ENCODE assay signal across 6 cellular contexts in genomic region chr17:2052238-2052559, GRCh38. TPM values are rescaled to one million over a fixed set of nuclear protein-coding genes. Genes with fewer than 3 reads are reported as not detected.
A peak's percentile ranks its signal among the peaks of the same experiment; 100 is the strongest.
DNase-seq lines count a peak whose midpoint lies in the region; ATAC-seq and TF ChIP-seq lines count a peak whose summit lies in the region.
"Not testable (repeated sequence)": the region's sequence is repeated elsewhere in the genome, so short reads cannot be mapped to it uniquely, and the experiment has no call there.
"Had no signal": no experiment of that assay in that cellular context is flagged by ENCODE, and none has a peak within 500 bp of the region (broad histone marks: within the 10 kb centered on the region; RNA-seq: fewer than 3 reads in every experiment).

No MANE protein-coding gene starts in this region.

- TF ChIP-seq CTCF in Calu3 (IDR thresholded peaks at IDR 0.05; ENCODE audit: unreplicated experiment); WTC11 (IDR thresholded peaks at IDR 0.05); endothelial cell (IDR thresholded peaks at IDR 0.05; ENCODE audit: unreplicated experiment); nephron (IDR thresholded peaks at IDR 0.05; ENCODE audit: unreplicated experiment in 3 of 3): not testable (repeated sequence)

- peaks cover 16% of the 10 kb centered on the region for H3K36me3 Mint-ChIP-seq in Calu3 (ENCODE audit: insufficient read depth, unreplicated experiment)
- H3K36me3 Mint-ChIP-seq in WTC11; endothelial cell (ENCODE audit: low read depth, unreplicated experiment); nephron (ENCODE audit: low read depth): not testable (repeated sequence)
- peaks cover 11% of the 10 kb centered on the region for H3K36me3 Mint-ChIP-seq in activated T-helper 2 cell treated with anti-CD3 and anti-CD28 coated beads, Interferon-gamma antibody, Interleukin-2, Interleukin-4, amounts not matched to agents 10 μg/mL and 5 μg/mL and 100 μg/mL, durations not matched to agents 14 hours and 24 hours and 36 hours (ENCODE audit: low read depth)

- not testable (repeated sequence) for BruUV-seq in Calu3 (replicated peaks; lab: Mats Ljungman, UMichigan)

- ATAC-seq in WTC11, result not testable (repeated sequence)

- H3K27ac Mint-ChIP-seq in Calu3 (ENCODE audit: unreplicated experiment); WTC11; endothelial cell (ENCODE audit: unreplicated experiment); nephron: not testable (repeated sequence)
- H3K27ac Mint-ChIP-seq in activated T-helper 2 cell treated with anti-CD3 and anti-CD28 coated beads, Interferon-gamma antibody, Interleukin-2, Interleukin-4, amounts not matched to agents 10 μg/mL and 5 μg/mL and 100 μg/mL, durations not matched to agents 14 hours and 24 hours and 36 hours, result peak overlapping the region; percentile 39

- not testable (repeated sequence) for H3K4me1 Mint-ChIP-seq in Calu3 (ENCODE audit: low read depth, unreplicated experiment); WTC11
- peaks cover 29% of the 10 kb centered on the region for H3K4me1 Mint-ChIP-seq in activated T-helper 2 cell treated with anti-CD3 and anti-CD28 coated beads, Interferon-gamma antibody, Interleukin-2, Interleukin-4, amounts not matched to agents 10 μg/mL and 5 μg/mL and 100 μg/mL, durations not matched to agents 14 hours and 24 hours and 36 hours (ENCODE audit: low read depth)
- peaks cover 11% of the 10 kb centered on the region for H3K4me1 Mint-ChIP-seq in endothelial cell (ENCODE audit: unreplicated experiment)
- H3K4me1 Mint-ChIP-seq in nephron, result peaks cover 17% of the 10 kb centered on the region

- H3K27me3 Mint-ChIP-seq in Calu3 (ENCODE audit: unreplicated experiment), result peaks cover 32% of the 10 kb centered on the region
- peaks cover 70% of the 10 kb centered on the region for H3K27me3 Mint-ChIP-seq in WTC11 (ENCODE audit: low read depth)
- not testable (repeated sequence) for H3K27me3 Mint-ChIP-seq in activated T-helper 2 cell treated with anti-CD3 and anti-CD28 coated beads, Interferon-gamma antibody, Interleukin-2, Interleukin-4, amounts not matched to agents 10 μg/mL and 5 μg/mL and 100 μg/mL, durations not matched to agents 14 hours and 24 hours and 36 hours (ENCODE audit: low read depth)
- H3K27me3 Mint-ChIP-seq in endothelial cell (ENCODE audit: unreplicated experiment), result peaks cover 23% of the 10 kb centered on the region
- peaks cover 50% of the 10 kb centered on the region for H3K27me3 Mint-ChIP-seq in nephron (ENCODE audit: low read depth)

- CTCF ChIA-PET in Calu3 (lab: Charles Lee), result not testable (repeated sequence)
- CTCF ChIA-PET in WTC11 (lab: Charles Lee), result interaction anchor here (1.1 to 1.4 kb wide), 2 partner anchors 193 to 301 kb away, joined by 3 to 8 read pairs; no protein-coding TSS in a partner anchor

- not testable (repeated sequence) for DNase-seq in Calu3; WTC11 (ENCODE audit: low spot score); activated T-helper 2 cell treated with anti-CD3 and anti-CD28 coated beads, Interferon-gamma antibody, Interleukin-2, Interleukin-4, amounts not matched to agents 10 μg/mL and 5 μg/mL and 100 μg/mL, durations not matched to agents 14 hours and 24 hours and 36 hours (ENCODE audit: low spot score); endothelial cell (ENCODE audit: low spot score)

- not testable (repeated sequence) for H3K9me3 Mint-ChIP-seq in Calu3 (ENCODE audit: low read depth, unreplicated experiment); WTC11; activated T-helper 2 cell treated with anti-CD3 and anti-CD28 coated beads, Interferon-gamma antibody, Interleukin-2, Interleukin-4, amounts not matched to agents 10 μg/mL and 5 μg/mL and 100 μg/mL, durations not matched to agents 14 hours and 24 hours and 36 hours; endothelial cell (ENCODE audit: unreplicated experiment); nephron

- H3K4me3 Mint-ChIP-seq in Calu3 (ENCODE audit: low read depth, unreplicated experiment) (peak overlapping the region; percentile 6), WTC11 (peak overlapping the region; percentile 0; the same call in 1 of the 2 replicates), endothelial cell (ENCODE audit: unreplicated experiment) (peak overlapping the region; percentile 25), nephron (peak overlapping the region; percentile 69 to 75 (median 70))
- peak overlapping the region; percentile 35 for H3K4me3 Mint-ChIP-seq in activated T-helper 2 cell treated with anti-CD3 and anti-CD28 coated beads, Interferon-gamma antibody, Interleukin-2, Interleukin-4, amounts not matched to agents 10 μg/mL and 5 μg/mL and 100 μg/mL, durations not matched to agents 14 hours and 24 hours and 36 hours (ENCODE audit: low read depth)

- POLR2A ChIA-PET in WTC11 (lab: Charles Lee), result not testable (repeated sequence)

- intact Hi-C loops in Calu3 (cut with micrococcal nuclease; ENCODE audit: unreplicated experiment), result not testable (repeated sequence)
- intact Hi-C loops in activated T-helper 2 cell treated with anti-CD3 and anti-CD28 coated beads, Interferon-gamma antibody, Interleukin-2, Interleukin-4, amounts not matched to agents 10 μg/mL and 5 μg/mL and 100 μg/mL, durations not matched to agents 14 hours and 24 hours and 36 hours (cut with micrococcal nuclease), result loop anchor here (5.0 kb wide), 1 partner anchor 350 kb away; the partner anchor contains the start of gene MNT

TF ChIP-seq in WTC11, 78 proteins besides CTCF, POLR2A, EP300 and RAD21:
- 0 out of 2 replicates have a peak, but pooled peaks have one; percentile 49 for TF ChIP-seq ZNF121 (CRISPR knock-in tag; IDR thresholded peaks at IDR 0.05)
TF ChIP-seq in WTC11: peak in this region for 1; not testable (repeated sequence) for 77.

RNA-seq across cellular contexts. Expression of gene HIC1, which starts 2.7 kb away (rescaled TPM):
- total RNA-seq in Calu3 (2022) (0.61 and 1.2 TPM in 2 replicates), WTC11 (2021) (0.37 to 0.46 TPM (median 0.39 TPM) in 3 replicates), endothelial cell (ENCODE audit: unreplicated experiment) (0.72 TPM)
- 42.6 and 43.5 TPM in 2 replicates for total RNA-seq in activated T-helper 2 cell treated with anti-CD3 and anti-CD28 coated beads, Interferon-gamma antibody, Interleukin-2, Interleukin-4, amounts not matched to agents 10 μg/mL and 5 μg/mL and 100 μg/mL, durations not matched to agents 14 hours and 24 hours and 36 hours

RNA-seq across cellular contexts. Expression of gene OVCA2, which starts 10.4 kb away (rescaled TPM):
- 21.0 and 22.1 TPM in 2 replicates for total RNA-seq in Calu3 (2022)
- 18.4 to 23.5 TPM (median 20.5 TPM) in 3 replicates for total RNA-seq in WTC11 (2021)
- 29.9 and 35.8 TPM in 2 replicates for total RNA-seq in activated T-helper 2 cell treated with anti-CD3 and anti-CD28 coated beads, Interferon-gamma antibody, Interleukin-2, Interleukin-4, amounts not matched to agents 10 μg/mL and 5 μg/mL and 100 μg/mL, durations not matched to agents 14 hours and 24 hours and 36 hours
- 32.7 TPM for total RNA-seq in endothelial cell (ENCODE audit: unreplicated experiment)

RNA-seq across cellular contexts. Expression of gene DPH1, which starts 22.2 kb away (rescaled TPM):
- total RNA-seq in Calu3 (2022) (24.7 and 29.7 TPM in 2 replicates), WTC11 (2021) (29.5 to 43.2 TPM (median 33.0 TPM) in 3 replicates), endothelial cell (ENCODE audit: unreplicated experiment) (27.1 TPM)
- total RNA-seq in activated T-helper 2 cell treated with anti-CD3 and anti-CD28 coated beads, Interferon-gamma antibody, Interleukin-2, Interleukin-4, amounts not matched to agents 10 μg/mL and 5 μg/mL and 100 μg/mL, durations not matched to agents 14 hours and 24 hours and 36 hours, result 43.4 and 47.5 TPM in 2 replicates

RNA-seq across cellular contexts. Expression of gene RTN4RL1, which starts 27.1 kb away (rescaled TPM):
- total RNA-seq in Calu3 (2022), result not detected in 2 replicates
- total RNA-seq in WTC11 (2021), result 0.27 to 0.72 TPM (median 0.37 TPM) in 3 replicates
- 0.25 and 0.51 TPM in 2 replicates for total RNA-seq in activated T-helper 2 cell treated with anti-CD3 and anti-CD28 coated beads, Interferon-gamma antibody, Interleukin-2, Interleukin-4, amounts not matched to agents 10 μg/mL and 5 μg/mL and 100 μg/mL, durations not matched to agents 14 hours and 24 hours and 36 hours
- not detected for total RNA-seq in endothelial cell (ENCODE audit: unreplicated experiment)
- total RNA-seq: HT-29 had no signal

Comparison
In these comparisons a context has a peak if more than half of its experiments do, and no peak if none do; other contexts are left out.
1. H3K4me3 Mint-ChIP-seq: peak in every context shown above with its lines; median percentile 70 in nephron; 35 in activated T-helper 2 cell treated with anti-CD3 and anti-CD28 coated beads, Interferon-gamma antibody, Interleukin-2, Interleukin-4, amounts not matched to agents 10 μg/mL and 5 μg/mL and 100 μg/mL, durations not matched to agents 14 hours and 24 hours and 36 hours; 25 in endothelial cell; 6 in Calu3; 0 in WTC11.
2. RNA of gene HIC1, which starts 2.7 kb away (total RNA-seq): 42.6 to 43.5 TPM in activated T-helper 2 cell treated with anti-CD3 and anti-CD28 coated beads, Interferon-gamma antibody, Interleukin-2, Interleukin-4, amounts not matched to agents 10 μg/mL and 5 μg/mL and 100 μg/mL, durations not matched to agents 14 hours and 24 hours and 36 hours; 0.61 to 1.2 TPM in Calu3, 0.72 TPM in endothelial cell (single experiment) and 0.37 to 0.46 TPM in WTC11; every median in the first group is over 10 times any median in the second.